ENCODE assay signal across 15 cellular contexts in genomic region chr11:96204366-96204659, GRCh38.
A peak's percentile ranks its signal among the peaks of the same experiment; 100 is the strongest.
DNase-seq lines count a peak whose midpoint lies in the region; ATAC-seq, FAIRE-seq and TF ChIP-seq lines count a peak whose summit lies in the region.
"Had no signal": no experiment of that assay in that cellular context is flagged by ENCODE, and none has a peak within 500 bp of the region (broad histone marks: within the 10 kb centered on the region; RNA-seq: fewer than 3 reads in every experiment).

No MANE protein-coding gene starts in this region.

- H3K56ac ChIP-seq in H1 (replicated peaks; ENCODE audit: insufficient read length, low read depth, low read length), result no peak overlapping the region

- H3K4ac ChIP-seq in H1 (replicated peaks; ENCODE audit: insufficient read length, low read depth, low read length), result no peak overlapping the region

- ATAC-seq in activated CD8-positive, alpha-beta memory T cell treated with anti-CD3 and anti-CD28 coated beads, Interleukin-2, amount 10 ng/mL, durations not matched to agents 7 days and 5 days, result no peak
- ATAC-seq in GM18867 (IDR thresholded peaks at IDR 0.05; ENCODE audit: unreplicated experiment), result no peak
- ATAC-seq: gastroesophageal sphincter had no signal

- H4K8ac ChIP-seq in H1 (ENCODE audit: extremely low read depth, insufficient read depth, low read length), result no peak overlapping the region

- H2BK20ac ChIP-seq in H1 (ENCODE audit: low read length), result no peak overlapping the region

- H3K27ac ChIP-seq in H1 (ENCODE audit: low read depth, low read length) (no peak overlapping the region), smooth muscle cell (ENCODE audit: low read depth) (peak overlapping the region; percentile 77)
- H3K27ac ChIP-seq: gastroesophageal sphincter had no signal

- 0 out of 2 replicates have a peak overlapping the region, but pooled peaks have one; percentile 58 for H2AK5ac ChIP-seq in H1 (ENCODE audit: low read depth, low read length)

- peaks cover 38% of the 10 kb centered on the region for H3F3A ChIP-seq in smooth muscle cell (ENCODE audit: low read depth)

- peaks cover 14% of the 10 kb centered on the region for H3K36me3 Mint-ChIP-seq in activated CD8-positive, alpha-beta memory T cell treated with anti-CD3 and anti-CD28 coated beads, Interleukin-2, amount 10 ng/mL, durations not matched to agents 7 days and 5 days
- H3K36me3 Mint-ChIP-seq in activated CD4-positive, alpha-beta memory T cell treated with anti-CD3 and anti-CD28 coated beads for 36 hours, result peaks cover 24% of the 10 kb centered on the region

- H3K4me3 Mint-ChIP-seq in activated CD8-positive, alpha-beta memory T cell treated with anti-CD3 and anti-CD28 coated beads, Interleukin-2, amount 10 ng/mL, durations not matched to agents 7 days and 5 days, result peak overlapping the region; percentile 52
- H3K4me3 Mint-ChIP-seq in activated CD4-positive, alpha-beta memory T cell treated with anti-CD3 and anti-CD28 coated beads for 36 hours, result peak overlapping the region; percentile 14
- H3K4me3 Mint-ChIP-seq: H9 had no signal

- H2AFZ ChIP-seq in H1 (ENCODE audit: low read length), result no peak overlapping the region
- H2AFZ ChIP-seq in smooth muscle cell (ENCODE audit: low read depth), result no peak overlapping the region

- no peak overlapping the region for H2BK120ac ChIP-seq in H1 (replicated peaks; ENCODE audit: low read depth, low read length)

- CTCF ChIA-PET in activated CD8-positive, alpha-beta memory T cell treated with anti-CD3 and anti-CD28 coated beads, Interleukin-2, amount 10 ng/mL, durations not matched to agents 7 days and 5 days (lab: Charles Lee), result interaction anchor here (2.3 kb wide), 1 partner anchor 138 kb away, joined by 25 read pairs; the partner anchor contains the start of gene MAML2
- CTCF ChIA-PET in activated CD4-positive, alpha-beta memory T cell treated with anti-CD3 and anti-CD28 coated beads for 36 hours (lab: Charles Lee), result interaction anchor here (1.5 to 5.9 kb wide), 3 partner anchors 10 to 139 kb away, joined by 3 to 25 read pairs (median 7); partner anchors contain the start of gene MAML2
- CTCF ChIA-PET in H1 (lab: Charles Lee; ENCODE audit: partially characterized antibody), result no interaction called here

- H3K23me2 ChIP-seq in H1 (ENCODE audit: low read depth, low read length), result no peaks in the 10 kb centered on the region

- H3K23ac ChIP-seq in H1 (ENCODE audit: insufficient read length), result no peak overlapping the region

- POLR2A ChIA-PET in activated CD4-positive, alpha-beta memory T cell treated with anti-CD3 and anti-CD28 coated beads for 36 hours (lab: Charles Lee), result interaction anchor here (0.7 to 2.0 kb wide), 6 partner anchors 15 to 142 kb away, joined by 3 to 10 read pairs (median 3); no protein-coding TSS in a partner anchor
- POLR2A ChIA-PET in H1 (lab: Charles Lee; ENCODE audit: partially characterized antibody), result no interaction called here

- TF ChIP-seq RAD21 in H1 (IDR thresholded peaks at IDR 0.05 in 1 of 2, conservative IDR thresholded peaks at IDR 0.05 in 1 of 2; ENCODE audit: low read depth in 2 of 2, low read length in 2 of 2), result no peak

- no peak overlapping the region for H4K91ac ChIP-seq in H1 (replicated peaks; ENCODE audit: insufficient read length, low read length)

- no peak for FAIRE-seq in H1 (lab: Jason Lieb, UNC)
- FAIRE-seq: G401.6 had no signal

- no peak overlapping the region for H3K14ac ChIP-seq in H1 (ENCODE audit: insufficient read length)

- no peaks in the 10 kb centered on the region for H3K27me3 ChIP-seq in H1 (replicated peaks in 1 of 4; ENCODE audit: control insufficient read depth in 3 of 4, extremely low read depth in 1 of 4, insufficient read depth in 3 of 4, low read length in 3 of 4)
- H3K27me3 ChIP-seq in smooth muscle cell (ENCODE audit: low read depth), result no peaks in the 10 kb centered on the region
- H3K27me3 ChIP-seq: gastroesophageal sphincter, upper lobe of left lung had no signal

- peaks cover 0 to 5% (median 1%) of the 10 kb centered on the region in 4 experiments; a peak in 3 of 7 replicates for H3K4me1 ChIP-seq in H1 (replicated peaks in 1 of 4; ENCODE audit: control insufficient read depth in 3 of 4, insufficient read depth in 4 of 4, low read length in 3 of 4)
- peaks cover 34% of the 10 kb centered on the region for H3K4me1 ChIP-seq in smooth muscle cell (ENCODE audit: low read depth)

- no peak for TF ChIP-seq CTCF in H1 (IDR thresholded peaks at IDR 0.05; ENCODE audit: control extremely low read depth in 1 of 3, insufficient read depth in 1 of 3, low read depth in 1 of 3, low read length in 3 of 3)
- no peak for TF ChIP-seq CTCF in smooth muscle cell (IDR thresholded peaks at IDR 0.05; ENCODE audit: borderline replicate concordance, insufficient read depth, poor library complexity, severe bottlenecking)
- TF ChIP-seq CTCF in lower leg skin (IDR thresholded peaks at IDR 0.05), result no peak

- H2BK5ac ChIP-seq in H1 (ENCODE audit: low read depth, low read length), result no peak overlapping the region

- H3K4me2 ChIP-seq in H1 (ENCODE audit: insufficient read depth in 1 of 2, low read depth in 2 of 2, low read length in 2 of 2) (no peak overlapping the region), smooth muscle cell (no peak overlapping the region)

- TF ChIP-seq EP300 in H1 (IDR thresholded peaks at IDR 0.05; ENCODE audit: borderline replicate concordance in 1 of 2, low read depth in 2 of 2, low read length in 2 of 2), result no peak

- peaks cover 71% of the 10 kb centered on the region for H3K4me1 Mint-ChIP-seq in activated CD8-positive, alpha-beta memory T cell treated with anti-CD3 and anti-CD28 coated beads, Interleukin-2, amount 10 ng/mL, durations not matched to agents 7 days and 5 days
- H3K4me1 Mint-ChIP-seq in activated CD4-positive, alpha-beta memory T cell treated with anti-CD3 and anti-CD28 coated beads for 36 hours (ENCODE audit: low read depth), result peaks cover 86% of the 10 kb centered on the region

- H3K9me3 ChIP-seq in H1 (ENCODE audit: insufficient read depth in 2 of 2, low read depth in 1 of 2, low read length in 1 of 2), result no peaks in the 10 kb centered on the region
- no peaks in the 10 kb centered on the region for H3K9me3 ChIP-seq in smooth muscle cell (replicated peaks; ENCODE audit: low read depth)
- H3K9me3 ChIP-seq: Caco-2, gastroesophageal sphincter, upper lobe of left lung had no signal

- no peak for DNase-seq in activated CD8-positive, alpha-beta memory T cell treated with anti-CD3 and anti-CD28 coated beads, Interleukin-2, amount 10 ng/mL, durations not matched to agents 7 days and 5 days
- no peak for DNase-seq in activated CD8-positive, alpha-beta memory T cell treated with anti-CD3 and anti-CD28 coated beads, Interleukin-2, amount 50 U/mL, for 4 hours
- DNase-seq in activated CD4-positive, alpha-beta memory T cell treated with anti-CD3 and anti-CD28 coated beads for 36 hours, result no peak
- DNase-seq in H1 (ENCODE audit: low read depth in 1 of 2, low spot score in 2 of 2) (no peak), smooth muscle cell (lab: John Stamatoyannopoulos, UW; ENCODE audit: unreplicated experiment) (no peak), putamen (ENCODE audit: low spot score) (no peak), lower leg skin (ENCODE audit: low spot score in 2 of 2) (no peak)
- DNase-seq: Caco-2, H9, Right ventricle myocardium superior, upper lobe of left lung had no signal

- H4K20me1 ChIP-seq in H1 (replicated peaks in 1 of 2; ENCODE audit: control insufficient read depth in 1 of 2, insufficient read depth in 2 of 2, low read length in 2 of 2) (no peaks in the 10 kb centered on the region), smooth muscle cell (ENCODE audit: low read depth) (no peaks in the 10 kb centered on the region)

- H3K9ac ChIP-seq in H1 (replicated peaks in 1 of 4; ENCODE audit: extremely low read depth in 1 of 4, low read depth in 3 of 4, low read length in 3 of 4) (no peak overlapping the region), smooth muscle cell (ENCODE audit: low read depth) (no peak overlapping the region)

- H2BK12ac ChIP-seq in H1 (ENCODE audit: low read depth, low read length), result no peak overlapping the region

- H4K5ac ChIP-seq in H1 (ENCODE audit: insufficient read length, low read depth, low read length), result no peak overlapping the region

- H3K36me3 ChIP-seq in H1 (ENCODE audit: control insufficient read depth in 2 of 4, insufficient read depth in 4 of 4, low read length in 3 of 4) (no peaks in the 10 kb centered on the region), smooth muscle cell (ENCODE audit: low read depth) (no peaks in the 10 kb centered on the region)
- H3K36me3 ChIP-seq: gastroesophageal sphincter, upper lobe of left lung had no signal

- no peaks in the 10 kb centered on the region for H3K27me3 Mint-ChIP-seq in activated CD8-positive, alpha-beta memory T cell treated with anti-CD3 and anti-CD28 coated beads, Interleukin-2, amount 10 ng/mL, durations not matched to agents 7 days and 5 days
- H3K27me3 Mint-ChIP-seq in activated CD4-positive, alpha-beta memory T cell treated with anti-CD3 and anti-CD28 coated beads for 36 hours, result no peaks in the 10 kb centered on the region

- peak overlapping the region; percentile 94 for H3K27ac Mint-ChIP-seq in activated CD8-positive, alpha-beta memory T cell treated with anti-CD3 and anti-CD28 coated beads, Interleukin-2, amount 10 ng/mL, durations not matched to agents 7 days and 5 days
- peak overlapping the region; percentile 91 for H3K27ac Mint-ChIP-seq in activated CD4-positive, alpha-beta memory T cell treated with anti-CD3 and anti-CD28 coated beads for 36 hours
- H3K27ac Mint-ChIP-seq: H9 had no signal

- H3K18ac ChIP-seq in H1 (ENCODE audit: extremely low read depth, low read length), result no peak overlapping the region

- H3K79me2 ChIP-seq in H1 (ENCODE audit: control insufficient read depth in 1 of 2, insufficient read depth in 2 of 2, low read length in 2 of 2), result no peaks in the 10 kb centered on the region
- H3K79me2 ChIP-seq in smooth muscle cell (ENCODE audit: low read depth), result peaks cover 52% of the 10 kb centered on the region

- H3K79me1 ChIP-seq in H1 (ENCODE audit: low read depth, low read length), result no peaks in the 10 kb centered on the region

- no peak overlapping the region for H3K4me3 ChIP-seq in H1 (ENCODE audit: extremely low read depth in 1 of 4, insufficient read depth in 2 of 4, low read depth in 3 of 4, low read length in 4 of 4)
- H3K4me3 ChIP-seq in smooth muscle cell, result no peak overlapping the region
- no peak overlapping the region for H3K4me3 ChIP-seq in lower leg skin (ENCODE audit: low read depth, poor library complexity, severe bottlenecking)
- H3K4me3 ChIP-seq: gastroesophageal sphincter, lung, upper lobe of left lung had no signal

- H3K9me3 Mint-ChIP-seq in activated CD8-positive, alpha-beta memory T cell treated with anti-CD3 and anti-CD28 coated beads, Interleukin-2, amount 10 ng/mL, durations not matched to agents 7 days and 5 days (ENCODE audit: low read depth), result no peaks in the 10 kb centered on the region
- no peaks in the 10 kb centered on the region for H3K9me3 Mint-ChIP-seq in activated CD4-positive, alpha-beta memory T cell treated with anti-CD3 and anti-CD28 coated beads for 36 hours
- H3K9me3 Mint-ChIP-seq: H9 had no signal

- intact Hi-C loops in activated CD4-positive, alpha-beta memory T cell treated with anti-CD3 and anti-CD28 coated beads for 36 hours (cut with micrococcal nuclease), result loop anchor here (2.0 to 10.0 kb wide), 4 partner anchors 16 to 970 kb away; partner anchors contain the start of gene SESN3
- intact Hi-C loops in lower leg skin (cut with DNase I; ENCODE audit: low total_unique reads), result no loop called here

- TF ChIP-seq POLR2A in H1 (IDR thresholded peaks at IDR 0.05; ENCODE audit: control extremely low read depth in 1 of 2, low read depth in 2 of 2, low read length in 2 of 2), result no peak
- TF ChIP-seq POLR2A in lower leg skin (IDR thresholded peaks at IDR 0.05), result no peak

- no peak overlapping the region for H2BK15ac ChIP-seq in H1 (ENCODE audit: low read length)
